Comparison of ENCODE assay signal across 9 cellular contexts in genomic region chr19:54388001-54388802, GRCh38. TPM values are rescaled to one million over a fixed set of nuclear protein-coding genes. Genes with fewer than 3 reads are reported as not detected.
A peak's percentile ranks its signal among the peaks of the same experiment; 100 is the strongest.
DNase-seq lines count a peak whose midpoint lies in the region; ATAC-seq, FAIRE-seq and TF ChIP-seq lines count a peak whose summit lies in the region.
"Had no signal": no experiment of that assay in that cellular context is flagged by ENCODE, and none has a peak within 500 bp of the region (broad histone marks: within the 10 kb centered on the region; RNA-seq: fewer than 3 reads in every experiment).

No MANE protein-coding gene starts in this region.

- no peak for ATAC-seq in HG02759 (IDR thresholded peaks at IDR 0.05; ENCODE audit: unreplicated experiment)

- peak overlapping the region; percentile 83 to 93 for H3K4me3 Mint-ChIP-seq in CD14-positive monocyte

- H3K9me3 ChIP-seq in HUES6 (ENCODE audit: control insufficient read depth, insufficient read depth, low read depth, low read length), result 0 out of 2 replicates have a peak, but pooled peaks cover under 1% of the 10 kb centered on the region
- no peaks in the 10 kb centered on the region for H3K9me3 ChIP-seq in small intestine (ENCODE audit: control insufficient read depth, low read depth)

- intact Hi-C loops in CD14-positive monocyte (cut with micrococcal nuclease), result loop anchor here (2.0 to 5.0 kb wide), 2 partner anchors 15 to 36 kb away; no protein-coding TSS in a partner anchor

- peaks cover 0 to 3% (median 2%) of the 10 kb centered on the region in 7 donors for H3K9me3 Mint-ChIP-seq in CD14-positive monocyte

- H3K27me3 Mint-ChIP-seq in CD14-positive monocyte (ENCODE audit: low read depth in 3 of 3), result peaks cover 0 to 10% (median 3%) of the 10 kb centered on the region in 3 donors

- peak overlapping the region; percentile 83 to 94 (median 87) for H3K27ac Mint-ChIP-seq in CD14-positive monocyte

- 3 to 7% (median 4%) methylated on average over 34 of the region's 34 CpGs for WGBS in small intestine, 3 donors

- DNase-seq in CD14-positive monocyte (ENCODE audit: low spot score) (peak; percentile 60), fibroblast of pulmonary artery (ENCODE audit: low read depth) (no peak), small intestine (peak; percentile 14), HUDEP-2 (lab: John Stamatoyannopoulos, UW; ENCODE audit: unreplicated experiment in 76 of 76) (no peak), A172 (ENCODE audit: low spot score) (no peak)
- peak; percentile 41 for DNase-seq in activated CD4-positive, alpha-beta T cell treated with anti-CD3 and anti-CD28 coated beads for 48 hours

- H3K27ac ChIP-seq in HUES6 (ENCODE audit: low read depth, low read length) (no peak overlapping the region), small intestine (ENCODE audit: low read depth in 1 of 2, low read length in 1 of 2) (peak overlapping the region; percentile 47 to 68)

- H3K4me1 ChIP-seq in HUES6 (ENCODE audit: control insufficient read depth, insufficient read depth, low read length) (peaks cover 21% of the 10 kb centered on the region), small intestine (ENCODE audit: control insufficient read depth in 2 of 2, insufficient read depth in 1 of 2, low read depth in 1 of 2, low read length in 1 of 2) (no peaks in the 10 kb centered on the region)

- no peaks in the 10 kb centered on the region for H3K36me3 Mint-ChIP-seq in CD14-positive monocyte

- H3K4me3 ChIP-seq in HUES6 (ENCODE audit: low read depth, low read length) (peak overlapping the region; percentile 51), fibroblast of pulmonary artery (replicated peaks; ENCODE audit: low read depth, low read length) (peak overlapping the region; percentile 36), small intestine (ENCODE audit: low read depth in 1 of 2, low read length in 2 of 2) (peak overlapping the region in 1 of 2 donors; percentile 35)

- H3K36me3 ChIP-seq in HUES6 (ENCODE audit: control insufficient read depth, insufficient read depth, low read length) (no peaks in the 10 kb centered on the region), small intestine (ENCODE audit: control insufficient read depth in 2 of 2, insufficient read depth in 2 of 2, low read length in 2 of 2) (no peaks in the 10 kb centered on the region)

- no peak overlapping the region for H3K9ac ChIP-seq in HUES6 (ENCODE audit: low read length)

- H3K4me1 Mint-ChIP-seq in CD14-positive monocyte, result peaks cover 50% of the 10 kb centered on the region

- FAIRE-seq in small intestine (lab: Jason Lieb, UNC), result no peak
- FAIRE-seq: bronchial epithelial cell had no signal

- H3K27me3 ChIP-seq in HUES6 (ENCODE audit: control insufficient read depth, insufficient read depth, low read length), result peaks cover 39% of the 10 kb centered on the region
- H3K27me3 ChIP-seq in small intestine (ENCODE audit: control insufficient read depth in 2 of 2, insufficient read depth in 2 of 2, low read length in 2 of 2), result no peaks in the 10 kb centered on the region

- TF ChIP-seq CTCF in CD14-positive monocyte (IDR thresholded peaks at IDR 0.05) (no peak), fibroblast of pulmonary artery (IDR thresholded peaks at IDR 0.05; ENCODE audit: low read length, missing control alignments) (no peak)

RNA-seq across cellular contexts. Expression of gene LAIR1, which starts 23.5 kb away (rescaled TPM):
- polyA plus RNA-seq in CD14-positive monocyte, result 10 to 100 TPM; 48.0 to 73.8 TPM
- 1 to 10 TPM; 2.2 to 9.6 (median 8.1) TPM for polyA plus RNA-seq in small intestine
- not detected in 2 replicates for total RNA-seq in A172 (2014; rRNA removed; shearing (Covaris generic))
- total RNA-seq: bronchial epithelial cell had no signal

RNA-seq across cellular contexts. Expression of gene TTYH1, which starts 27.1 kb away (rescaled TPM):
- not detected for polyA plus RNA-seq in CD14-positive monocyte
- polyA plus RNA-seq in small intestine, result 1 to 10 TPM in 1 of 3 donors, not detected in 2; 1.5 TPM
- not detected in 2 replicates for total RNA-seq in A172 (2014; rRNA removed; shearing (Covaris generic))
- total RNA-seq: bronchial epithelial cell had no signal

RNA-seq across cellular contexts. Expression of gene LILRA4, which starts 49.2 kb away (rescaled TPM):
- polyA plus RNA-seq in CD14-positive monocyte, result 1 to 10 TPM; 2.2 to 3.4 TPM
- polyA plus RNA-seq in small intestine, result under 1 TPM in 1 of 3 donors, not detected in 2; 0.19 TPM
- not detected in 2 replicates for total RNA-seq in A172 (2014; rRNA removed; shearing (Covaris generic))
- total RNA-seq: bronchial epithelial cell had no signal

Comparison
In these comparisons a context has a peak if more than half of its experiments do, and no peak if none do; other contexts are left out.
1. DNase-seq: peak in CD14-positive monocyte (single experiment), activated CD4-positive, alpha-beta T cell treated with anti-CD3 and anti-CD28 coated beads for 48 hours (single experiment) and small intestine (single experiment); none in fibroblast of pulmonary artery (single experiment), HUDEP-2 (0 of 76) and A172 (single experiment).
2. RNA of gene LAIR1, which starts 23.5 kb away (polyA plus RNA-seq): 48.0 to 73.8 TPM in CD14-positive monocyte; 2.2 to 9.6 TPM in small intestine; every median in the first group is over 4 times any median in the second.